Comparison of ENCODE assay signal across 14 cellular contexts in the genomic region with DNA sequence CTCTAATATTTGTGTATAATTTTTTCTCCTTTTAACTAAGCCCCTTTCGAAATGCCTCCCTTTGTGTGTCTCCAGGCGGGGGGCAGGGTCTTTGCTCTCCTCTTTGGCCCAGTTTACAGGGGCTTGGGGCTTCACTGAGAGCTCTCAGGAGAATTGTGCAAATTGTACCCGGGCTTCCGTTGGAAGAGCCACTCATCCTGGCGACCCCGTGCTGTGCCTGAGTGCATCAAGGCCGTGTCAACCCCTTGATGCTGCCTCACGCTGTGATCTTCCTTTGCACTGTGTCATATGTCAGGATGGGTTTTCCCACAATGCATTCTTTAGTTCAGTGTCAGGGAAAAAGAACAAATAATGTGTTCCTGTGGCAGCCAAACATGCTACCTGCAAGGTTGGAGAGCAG.
DNase-seq lines count a peak whose midpoint lies in the region; ATAC-seq lines count a peak whose summit lies in the region.
"Had no signal": no experiment of that assay in that cellular context is flagged by ENCODE, and none has a peak within 500 bp of the region (broad histone marks: within the 10 kb centered on the region; RNA-seq: fewer than 3 reads in every experiment).

No MANE protein-coding gene starts in this region.

- peaks cover 2% of the 10 kb centered on the region for H3K9me3 Mint-ChIP-seq in natural killer cell treated with Interleukin-12 subunit alpha and Interleukin-12 subunit beta and Interleukin-15 and Interleukin-18, amount 100 ng/mL, for 72 hours

- no peaks in the 10 kb centered on the region for H3K4me1 Mint-ChIP-seq in natural killer cell treated with Interleukin-12 subunit alpha and Interleukin-12 subunit beta and Interleukin-15 and Interleukin-18, amount 100 ng/mL, for 72 hours (ENCODE audit: low read depth in 2 of 2)

- no peak overlapping the region for H3K4me3 Mint-ChIP-seq in natural killer cell treated with Interleukin-12 subunit alpha and Interleukin-12 subunit beta and Interleukin-15 and Interleukin-18, amount 100 ng/mL, for 72 hours

- no peak overlapping the region for H3K9ac ChIP-seq in SK-N-MC (ENCODE audit: insufficient read length)

- H3K36me3 ChIP-seq in SK-N-MC (ENCODE audit: insufficient read depth, low read length): no peaks in the 10 kb centered on the region
- H3K36me3 ChIP-seq: vagina had no signal

- ATAC-seq in HG02852 (IDR thresholded peaks at IDR 0.05; ENCODE audit: unreplicated experiment): no peak
- ATAC-seq in natural killer cell treated with Interleukin-12 subunit alpha and Interleukin-12 subunit beta and Interleukin-15 and Interleukin-18, amount 100 ng/mL, for 72 hours: no peak

- H3K27ac ChIP-seq in SK-N-MC: no peak overlapping the region
- H3K27ac ChIP-seq: vagina had no signal

- DNase-seq in ELF-1 (ENCODE audit: low read depth, low spot score) (peak; percentile 61), NCI-H128 (lab: John Stamatoyannopoulos, UW; ENCODE audit: unreplicated experiment) (peak; percentile 73), SK-N-MC (ENCODE audit: low read depth, low spot score) (peak; percentile 16), islet precursor cell (peak; percentile 61), SKM-1 treated with dmso at 0.1 percent for 144 hours (lab: John Stamatoyannopoulos, UW; ENCODE audit: unreplicated experiment) (no peak)
- DNase-seq in stimulated activated CD4-positive, alpha-beta T cell treated with anti-CD3 and anti-CD28 coated beads, Interleukin-15, amount 100 ng/mL, for 24 hours: no peak
- DNase-seq in natural killer cell treated with Interleukin-12 subunit alpha and Interleukin-12 subunit beta and Interleukin-15 and Interleukin-18, amount 100 ng/mL, for 72 hours (ENCODE audit: low spot score): no peak
- DNase-seq: activated naive CD4-positive, alpha-beta T cell treated with anti-CD3 and anti-CD28 coated beads, Interleukin-2, amount 50 U/mL, for 16 hours; activated T-cell treated with anti-CD3 and anti-CD28 coated beads for 4 hours; AML-193; NCI-H1694; Right ventricle myocardium superior had no signal

- peaks cover 0 to 6% of the 10 kb centered on the region in 2 donors for H3K27me3 Mint-ChIP-seq in natural killer cell treated with Interleukin-12 subunit alpha and Interleukin-12 subunit beta and Interleukin-15 and Interleukin-18, amount 100 ng/mL, for 72 hours

- no peaks in the 10 kb centered on the region for H3K9me3 ChIP-seq in SK-N-MC (ENCODE audit: low read depth, low read length)
- H3K9me3 ChIP-seq: vagina had no signal

- H3K4me3 ChIP-seq in SK-N-MC: peak overlapping the region; percentile 28
- H3K4me3 ChIP-seq: vagina had no signal

- H3K27ac Mint-ChIP-seq in natural killer cell treated with Interleukin-12 subunit alpha and Interleukin-12 subunit beta and Interleukin-15 and Interleukin-18, amount 100 ng/mL, for 72 hours: no peak overlapping the region

- no peaks in the 10 kb centered on the region for H3K36me3 Mint-ChIP-seq in natural killer cell treated with Interleukin-12 subunit alpha and Interleukin-12 subunit beta and Interleukin-15 and Interleukin-18, amount 100 ng/mL, for 72 hours

Comparison
In these comparisons a context has a peak if more than half of its experiments do, and no peak if none do; other contexts are left out.
1. DNase-seq: peak in ELF-1 (single experiment), NCI-H128 (single experiment), SK-N-MC (single experiment) and islet precursor cell (single experiment); none in stimulated activated CD4-positive, alpha-beta T cell treated with anti-CD3 and anti-CD28 coated beads, Interleukin-15, amount 100 ng/mL, for 24 hours (single experiment), natural killer cell treated with Interleukin-12 subunit alpha and Interleukin-12 subunit beta and Interleukin-15 and Interleukin-18, amount 100 ng/mL, for 72 hours (single experiment) and SKM-1 treated with dmso at 0.1 percent for 144 hours (single experiment).